ENCODE assay signal across 21 cellular contexts in genomic region chr2:20476950-20477349, GRCh38.
"Had no signal": no experiment of that assay in that cellular context is flagged by ENCODE, and none has a peak within 500 bp of the region (broad histone marks: within the 10 kb centered on the region; RNA-seq: fewer than 3 reads in every experiment).

No MANE protein-coding gene starts in this region.

- H3K4me3 ChIP-seq: adrenal gland, ascending aorta, neural progenitor cell, thyroid gland had no signal

- H3K4me1 ChIP-seq: ascending aorta had no signal

- H3K27ac ChIP-seq: ascending aorta, brain microvascular endothelial cell, neural progenitor cell, thyroid gland had no signal

- DNase-seq: activated CD4-positive, alpha-beta memory T cell treated with anti-CD3 and anti-CD28 coated beads for 36 hours; activated CD4-positive, alpha-beta T cell treated with anti-CD3 and anti-CD28 coated beads for 48 hours; activated CD4-positive, CD25-positive, alpha-beta regulatory T cell; activated gamma-delta T cell treated with Interleukin-2 at 50 U/mL for 16 hours; activated T-cell treated with anti-CD3 and anti-CD28 coated beads for 4 hours; brain microvascular endothelial cell; central memory CD4-positive, alpha-beta T cell; effector memory CD4-positive, alpha-beta T cell; foreskin melanocyte; glutamatergic neuron; hypothalamus; naive thymus-derived CD8-positive, alpha-beta T cell; stimulated activated CD4-positive, alpha-beta T cell treated with anti-CD3 and anti-CD28 coated beads, Interleukin-4, amount 100 ng/mL, for 24 hours; stimulated activated naive CD4-positive, alpha-beta T cell treated with Interleukin-2 at 50 U/mL for 16 hours; T1000; thyroid gland had no signal

- H3K27me3 ChIP-seq: adrenal gland, ascending aorta, brain microvascular endothelial cell, thyroid gland had no signal

- ATAC-seq: activated naive CD4-positive, alpha-beta T cell treated with anti-CD3 and anti-CD28 coated beads, Interleukin-2, amount 50 U/mL, for 72 hours; esophagus mucosa; naive thymus-derived CD8-positive, alpha-beta T cell had no signal

- H3K9me3 ChIP-seq: adrenal gland, ascending aorta, thyroid gland had no signal

- H3K36me3 ChIP-seq: adrenal gland, ascending aorta, brain microvascular endothelial cell, neural progenitor cell, thyroid gland had no signal
